In genomic region chr2:84702941-84703340, GRCh38 we compare ENCODE assay signal across 20 cellular contexts.
"Had no signal": no experiment of that assay in that cellular context is flagged by ENCODE, and none has a peak within 500 bp of the region (broad histone marks: within the 10 kb centered on the region; RNA-seq: fewer than 3 reads in every experiment).

No MANE protein-coding gene starts in this region.

- H3K27ac Mint-ChIP-seq: dendritic cell treated with granulocyte-macrophage colony-stimulating factor and Interleukin-4, amounts not matched to agents 40 ng/mL and 50 ng/mL, for 4 days; mesothelial cell of epicardium; naive thymus-derived CD8-positive, alpha-beta T cell had no signal

- H3K27me3 Mint-ChIP-seq: dendritic cell treated with granulocyte-macrophage colony-stimulating factor and Interleukin-4, amounts not matched to agents 40 ng/mL and 50 ng/mL, for 4 days; naive thymus-derived CD8-positive, alpha-beta T cell had no signal

- H3K4me3 Mint-ChIP-seq: dendritic cell treated with granulocyte-macrophage colony-stimulating factor and Interleukin-4, amounts not matched to agents 40 ng/mL and 50 ng/mL, for 4 days; mesothelial cell of epicardium; naive B cell; naive thymus-derived CD8-positive, alpha-beta T cell had no signal

- H3K4me3 ChIP-seq: colonic mucosa, dorsolateral prefrontal cortex, esophagus muscularis mucosa, gastrocnemius medialis, heart right ventricle, left lung, lower lobe of right lung, mucosa of descending colon had no signal

- DNase-seq: colonic mucosa; cortex of kidney; dorsolateral prefrontal cortex; effector CD4-positive, alpha-beta T cell; effector memory CD4-positive, alpha-beta T cell; gastrocnemius medialis; glutamatergic neuron; heart right ventricle; hippocampal formation; left cardiac atrium; left lung; left ventricle myocardium superior; lower lobe of right lung; mesenchymal stem cell; mucosa of descending colon; naive B cell; naive thymus-derived CD8-positive, alpha-beta T cell had no signal

- H3K36me3 ChIP-seq: colonic mucosa, esophagus muscularis mucosa, gastrocnemius medialis, heart right ventricle, left lung, lower lobe of right lung had no signal

- H3K36me3 Mint-ChIP-seq: mesothelial cell of epicardium, naive B cell had no signal

- H3K27me3 ChIP-seq: colonic mucosa, dorsolateral prefrontal cortex, esophagus muscularis mucosa, gastrocnemius medialis, heart right ventricle, left lung had no signal

- H3K9me3 ChIP-seq: colonic mucosa, esophagus muscularis mucosa, gastrocnemius medialis, left lung, lower lobe of right lung, mucosa of descending colon had no signal

- H3K9me3 Mint-ChIP-seq: dendritic cell treated with granulocyte-macrophage colony-stimulating factor and Interleukin-4, amounts not matched to agents 40 ng/mL and 50 ng/mL, for 4 days had no signal

- H3K27ac ChIP-seq: colonic mucosa, dorsolateral prefrontal cortex, esophagus muscularis mucosa, gastrocnemius medialis, heart right ventricle, left lung, lower lobe of right lung had no signal

- ATAC-seq: gastrocnemius medialis; heart right ventricle; left cardiac atrium; left lung; left ventricle myocardium superior; lower lobe of right lung; mucosa of descending colon; naive thymus-derived CD8-positive, alpha-beta T cell had no signal

- H3K4me1 ChIP-seq: colonic mucosa, esophagus muscularis mucosa, gastrocnemius medialis, heart right ventricle, left lung had no signal

- H3K4me1 Mint-ChIP-seq: mesothelial cell of epicardium, naive B cell had no signal
